12 cellular contexts compared by ENCODE assay signal in genomic region chr14:57382283-57382682, GRCh38. TPM values are rescaled to one million over a fixed set of nuclear protein-coding genes. Genes with fewer than 3 reads are reported as not detected.
DNase-seq lines count a peak whose midpoint lies in the region; ATAC-seq and TF ChIP-seq lines count a peak whose summit lies in the region.
"Had no signal": no experiment of that assay in that cellular context is flagged by ENCODE, and none has a peak within 500 bp of the region (broad histone marks: within the 10 kb centered on the region; RNA-seq: fewer than 3 reads in every experiment).

No MANE protein-coding gene starts in this region.

- no peaks in the 10 kb centered on the region for H3K36me3 Mint-ChIP-seq in type B pancreatic cell

- H3K27me3 Mint-ChIP-seq in type B pancreatic cell = peaks cover 12% of the 10 kb centered on the region

- H3K27me3 ChIP-seq in upper lobe of right lung = no peaks in the 10 kb centered on the region
- H3K27me3 ChIP-seq: ascending aorta had no signal

- H3K36me3 ChIP-seq in upper lobe of right lung = no peaks in the 10 kb centered on the region
- H3K36me3 ChIP-seq: ascending aorta had no signal

- H3K4me3 Mint-ChIP-seq in type B pancreatic cell = no peak overlapping the region

- no peak overlapping the region for H3K27ac Mint-ChIP-seq in type B pancreatic cell

- intact Hi-C loops in upper lobe of right lung (cut with DNase I) = no loop called here

- TF ChIP-seq CTCF in fibroblast of the aortic adventitia (IDR thresholded peaks at IDR 0.05; ENCODE audit: insufficient read depth, low read length) (no peak), upper lobe of right lung (IDR thresholded peaks at IDR 0.05) (no peak), type B pancreatic cell (conservative IDR thresholded peaks at IDR 0.05) (no peak)

- ATAC-seq in upper lobe of right lung (peak; percentile 21), GM21390 (IDR thresholded peaks at IDR 0.05; ENCODE audit: unreplicated experiment) (no peak)

- no peak overlapping the region for H3K4me3 ChIP-seq in fibroblast of the aortic adventitia (ENCODE audit: low read depth, low read length)
- H3K4me3 ChIP-seq in upper lobe of right lung = no peak overlapping the region
- H3K4me3 ChIP-seq: ascending aorta had no signal

- DNase-seq in DMS53 (lab: John Stamatoyannopoulos, UW) (peak; percentile 1), DMS53 treated with DMSO at 0.1 percent for 48 hours (lab: John Stamatoyannopoulos, UW; ENCODE audit: unreplicated experiment) (no peak), SW 1271 (lab: John Stamatoyannopoulos, UW) (peak; percentile 63), fibroblast of the aortic adventitia (ENCODE audit: low read depth) (peak; percentile 77), upper lobe of right lung (no peak), LoVo (ENCODE audit: low spot score) (no peak), type B pancreatic cell (ENCODE audit: extremely low spot score, unreplicated experiment) (no peak)
- DNase-seq: KBM-7; stimulated activated naive CD4-positive, alpha-beta T cell treated with Interleukin-2 at 50 U/mL for 16 hours had no signal

- H3K9me3 Mint-ChIP-seq in type B pancreatic cell = no peaks in the 10 kb centered on the region

- H3K4me1 Mint-ChIP-seq in type B pancreatic cell (ENCODE audit: unreplicated experiment) = no peaks in the 10 kb centered on the region

- H3K4me1 ChIP-seq in upper lobe of right lung = no peaks in the 10 kb centered on the region
- H3K4me1 ChIP-seq: ascending aorta had no signal

- H3K27ac ChIP-seq in upper lobe of right lung = no peak overlapping the region
- H3K27ac ChIP-seq: 22Rv1, ascending aorta had no signal

- H3K9me3 ChIP-seq in upper lobe of right lung = no peaks in the 10 kb centered on the region
- H3K9me3 ChIP-seq: ascending aorta had no signal

RNA-seq across cellular contexts. Expression of gene NAA30, which starts 8.1 kb away (rescaled TPM):
- 24.6 and 28.2 TPM in 2 replicates for total RNA-seq in fibroblast of the aortic adventitia (ENCODE audit: low replicate concordance)
- 12.1 TPM for total RNA-seq in upper lobe of right lung
- total RNA-seq in type B pancreatic cell (ENCODE audit: low replicate concordance) = 18.6 and 18.9 TPM in 2 replicates

Comparison
In these comparisons a context has a peak if more than half of its experiments do, and no peak if none do; other contexts are left out.
1. DNase-seq: peak in DMS53 (single experiment), SW 1271 (2 of 2) and fibroblast of the aortic adventitia (single experiment); none in DMS53 treated with DMSO at 0.1 percent for 48 hours (single experiment), upper lobe of right lung (single experiment), LoVo (single experiment) and type B pancreatic cell (single experiment).